10 cellular contexts compared by ENCODE assay signal in genomic region chr16:46885960-46886763, GRCh38. TPM values are rescaled to one million over a fixed set of nuclear protein-coding genes. Genes with fewer than 3 reads are reported as not detected.
A peak's percentile ranks its signal among the peaks of the same experiment; 100 is the strongest.
DNase-seq lines count a peak whose midpoint lies in the region; ATAC-seq and TF ChIP-seq lines count a peak whose summit lies in the region.
"Had no signal": no experiment of that assay in that cellular context is flagged by ENCODE, and none has a peak within 500 bp of the region (broad histone marks: within the 10 kb centered on the region; RNA-seq: fewer than 3 reads in every experiment).

No MANE protein-coding gene starts in this region.

- H3K4me3 ChIP-seq in iPS-15b (ENCODE audit: low read depth, low read length), result peak overlapping the region; percentile 83
- peak overlapping the region; percentile 5 to 98 (median 81) for H3K4me3 ChIP-seq in skin epidermis
- no peak overlapping the region for H3K4me3 ChIP-seq in lower lobe of right lung
- H3K4me3 ChIP-seq in MM.1S (ENCODE audit: low read length), result no peak overlapping the region

- no peaks in the 10 kb centered on the region for H4K20me1 ChIP-seq in MM.1S (ENCODE audit: insufficient read depth, low read length)

- H3K27ac ChIP-seq in skin epidermis (peak overlapping the region in 17 of 21 experiments; percentile 2 to 89 (median 76)), lower lobe of right lung (no peak overlapping the region), MM.1S (ENCODE audit: low read length) (no peak overlapping the region)
- H3K27ac ChIP-seq: parathyroid adenoma had no signal

- H3K36me3 ChIP-seq in iPS-15b (ENCODE audit: control insufficient read depth, insufficient read depth, low read length), result peaks cover 12% of the 10 kb centered on the region
- no peaks in the 10 kb centered on the region for H3K36me3 ChIP-seq in lower lobe of right lung
- no peaks in the 10 kb centered on the region for H3K36me3 ChIP-seq in MM.1S (replicated peaks; ENCODE audit: insufficient read depth, low read length)

- TF ChIP-seq CTCF in lower lobe of right lung (IDR thresholded peaks at IDR 0.05) (no peak), MM.1S (IDR thresholded peaks at IDR 0.05; ENCODE audit: low read length) (no peak)

- H3K9me2 ChIP-seq in MM.1S (replicated peaks; ENCODE audit: insufficient read depth, low read length), result no peaks in the 10 kb centered on the region

- no peak for ATAC-seq in lower lobe of right lung

- H3K9me3 ChIP-seq in iPS-15b (ENCODE audit: control insufficient read depth, insufficient read depth, low read length), result no peaks in the 10 kb centered on the region
- no peaks in the 10 kb centered on the region for H3K9me3 ChIP-seq in lower lobe of right lung
- no peaks in the 10 kb centered on the region for H3K9me3 ChIP-seq in MM.1S (replicated peaks; ENCODE audit: insufficient read depth, low read length)

- DNase-seq in DMS53 (lab: John Stamatoyannopoulos, UW), result peak; percentile 38
- DNase-seq in DMS53 treated with DMSO at 0.1 percent for 48 hours (lab: John Stamatoyannopoulos, UW; ENCODE audit: unreplicated experiment), result no peak
- peak; percentile 80 for DNase-seq in amniotic epithelial cell (ENCODE audit: low read depth)
- no peak for DNase-seq in lower lobe of right lung
- no peak for DNase-seq in MM.1S
- no peak for DNase-seq in NCI-H2171 treated with DMSO at 0.1 percent for 48 hours (lab: John Stamatoyannopoulos, UW)
- DNase-seq: activated naive CD8-positive, alpha-beta T cell treated with anti-CD3 and anti-CD28 coated beads, Interleukin-2, amount 10 ng/mL, durations not matched to agents 7 days and 5 days had no signal

- H3K27me3 ChIP-seq in iPS-15b (ENCODE audit: control insufficient read depth, insufficient read depth, low read length) (peaks cover 11% of the 10 kb centered on the region), lower lobe of right lung (ENCODE audit: low read depth) (no peaks in the 10 kb centered on the region), MM.1S (replicated peaks; ENCODE audit: insufficient read depth, low read length) (no peaks in the 10 kb centered on the region)

- no peak overlapping the region for H2AFZ ChIP-seq in MM.1S (ENCODE audit: low read length)
- H2AFZ ChIP-seq: parathyroid adenoma had no signal

- intact Hi-C loops in lower lobe of right lung (cut with DNase I), result no loop called here

- H3K4me2 ChIP-seq in MM.1S (ENCODE audit: low read depth, low read length), result no peak overlapping the region

- H3K4me1 ChIP-seq in iPS-15b (ENCODE audit: control insufficient read depth, insufficient read depth, low read length), result peaks cover 23% of the 10 kb centered on the region
- peaks cover 6% of the 10 kb centered on the region for H3K4me1 ChIP-seq in lower lobe of right lung
- H3K4me1 ChIP-seq in MM.1S (ENCODE audit: low read length), result peaks cover 20% of the 10 kb centered on the region

- H3K9ac ChIP-seq in iPS-15b (ENCODE audit: low read depth, low read length) (peak overlapping the region; percentile 37), MM.1S (ENCODE audit: low read length) (no peak overlapping the region)
- H3K9ac ChIP-seq: parathyroid adenoma had no signal

- H3F3A ChIP-seq in MM.1S (ENCODE audit: insufficient read depth, low read length), result no peaks in the 10 kb centered on the region; the same call in 1 of the 2 replicates

- peaks cover 47% of the 10 kb centered on the region for H3K79me2 ChIP-seq in MM.1S (ENCODE audit: low read length)

RNA-seq across cellular contexts. Expression of gene GPT2, which starts 2.0 kb away (rescaled TPM):
- total RNA-seq in lower lobe of right lung, result 4.8 TPM

RNA-seq across cellular contexts. Expression of gene C16orf87, which starts 55.2 kb away (rescaled TPM):
- 5.8 TPM for total RNA-seq in lower lobe of right lung

Comparison
In these comparisons a context has a peak if more than half of its experiments do, and no peak if none do; other contexts are left out.
1. DNase-seq: peak in DMS53 (single experiment) and amniotic epithelial cell (single experiment); none in DMS53 treated with DMSO at 0.1 percent for 48 hours (single experiment), lower lobe of right lung (single experiment), MM.1S (single experiment) and NCI-H2171 treated with DMSO at 0.1 percent for 48 hours (single experiment).
2. H3K4me3 ChIP-seq: peak in iPS-15b (single experiment) and skin epidermis (7 of 7); none in lower lobe of right lung (single experiment) and MM.1S (single experiment).
3. H3K27ac ChIP-seq: peak in skin epidermis (17 of 21); none in lower lobe of right lung (single experiment) and MM.1S (single experiment).